Comparison of ENCODE assay signal across 8 cellular contexts in the genomic region with DNA sequence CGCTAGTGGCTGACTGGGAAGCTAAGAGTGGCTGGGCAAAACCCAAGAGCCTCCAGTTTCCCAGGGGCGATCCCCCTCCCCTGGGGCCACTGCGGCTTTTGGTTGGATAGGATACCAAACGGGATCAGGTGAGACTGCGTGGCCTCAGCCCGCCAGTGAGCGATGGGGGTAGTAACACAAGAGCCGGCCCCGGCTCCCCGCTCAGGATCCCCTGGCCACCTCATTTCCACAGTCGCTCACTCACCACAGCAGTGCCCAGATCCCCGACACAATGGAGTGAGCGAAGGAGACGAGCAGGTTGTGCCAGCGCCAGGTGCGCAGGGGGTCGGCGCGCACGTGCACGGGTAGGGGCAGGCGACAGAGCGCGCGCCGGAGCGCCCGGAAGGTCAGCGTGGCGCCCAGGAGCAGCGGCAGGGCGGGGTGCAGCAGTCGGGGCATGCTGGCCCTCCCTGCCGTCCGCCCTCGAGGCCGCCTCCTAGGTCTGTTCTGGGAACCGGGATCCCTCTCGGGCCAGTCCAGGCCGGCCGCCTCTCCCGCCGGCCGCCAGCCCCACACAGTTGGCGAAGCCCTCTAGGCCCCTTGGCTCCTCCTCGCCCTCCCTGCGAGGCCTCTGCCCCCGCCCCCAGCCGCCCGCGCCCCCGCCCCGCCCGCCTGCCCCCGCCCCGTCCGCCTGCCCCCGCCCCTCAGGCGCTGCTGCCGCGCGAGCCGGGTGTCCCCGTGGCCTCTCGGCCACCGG. TPM values are rescaled to one million over a fixed set of nuclear protein-coding genes. Genes with fewer than 3 reads are reported as not detected.
DNase-seq lines count a peak whose midpoint lies in the region; ATAC-seq and TF ChIP-seq lines count a peak whose summit lies in the region.

A gene with protein sequence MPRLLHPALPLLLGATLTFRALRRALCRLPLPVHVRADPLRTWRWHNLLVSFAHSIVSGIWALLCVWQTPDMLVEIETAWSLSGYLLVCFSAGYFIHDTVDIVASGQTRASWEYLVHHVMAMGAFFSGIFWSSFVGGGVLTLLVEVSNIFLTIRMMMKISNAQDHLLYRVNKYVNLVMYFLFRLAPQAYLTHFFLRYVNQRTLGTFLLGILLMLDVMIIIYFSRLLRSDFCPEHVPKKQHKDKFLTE (minus strand): TSS at position 574 of the 736 bp plus-strand sequence. CDS start 136 bp downstream, at position 438.

- no peak within 1 kb of the TSS for H3K27ac ChIP-seq in rectal smooth muscle tissue (ENCODE audit: low read depth, low read length)

- intact Hi-C loops in left cardiac atrium (cut with DNase I) = loop anchor here in 1 of 2 donors (2.0 to 5.0 kb wide), 2 partner anchors 23 to 221 kb away; no protein-coding TSS in a partner anchor

- peak within 1 kb of the TSS; percentile 79 for H3K4me3 ChIP-seq in rectal smooth muscle tissue (ENCODE audit: low read length)

- in situ Hi-C loops in GM13976 (cut with MboI; ENCODE audit: low sequenced_read_pairs, unreplicated experiment) = loop anchor here (25.0 kb wide), 1 partner anchor 386 kb away; no protein-coding TSS in a partner anchor

- H3K36me3 ChIP-seq in rectal smooth muscle tissue (ENCODE audit: control insufficient read depth, insufficient read depth, low read length) = peaks cover 18% of the 10 kb centered on the region

- peak within 1 kb of the TSS; percentile 100 for H3K27ac Mint-ChIP-seq in activated naive CD8-positive, alpha-beta T cell treated with anti-CD3 and anti-CD28 coated beads, Interleukin-2, amount 50 U/mL, for 24 hours

- H3K4me3 Mint-ChIP-seq in activated naive CD8-positive, alpha-beta T cell treated with anti-CD3 and anti-CD28 coated beads, Interleukin-2, amount 50 U/mL, for 24 hours = peak within 1 kb of the TSS; percentile 99

- no peaks in the 10 kb centered on the region for H3K9me3 Mint-ChIP-seq in activated naive CD8-positive, alpha-beta T cell treated with anti-CD3 and anti-CD28 coated beads, Interleukin-2, amount 50 U/mL, for 24 hours

- DNase-seq in A172 (ENCODE audit: low spot score) (peak; percentile 83), GM13976 (ENCODE audit: low spot score) (peak; percentile 86), LoVo (ENCODE audit: low spot score) (peak; percentile 79), left cardiac atrium (peak; percentile 79)
- peak; percentile 76 for DNase-seq in activated naive CD8-positive, alpha-beta T cell treated with anti-CD3 and anti-CD28 coated beads, Interleukin-2, amount 50 U/mL, for 24 hours

- peaks cover 61% of the 10 kb centered on the region for H3K4me1 Mint-ChIP-seq in activated naive CD8-positive, alpha-beta T cell treated with anti-CD3 and anti-CD28 coated beads, Interleukin-2, amount 50 U/mL, for 24 hours

- ATAC-seq in activated naive CD8-positive, alpha-beta T cell treated with anti-CD3 and anti-CD28 coated beads, Interleukin-2, amount 50 U/mL, for 24 hours = peak; percentile 21
- ATAC-seq in left cardiac atrium (peak; percentile 48 to 59), GM19452 (IDR thresholded peaks at IDR 0.05; ENCODE audit: unreplicated experiment) (no peak)

- H3K36me3 Mint-ChIP-seq in activated naive CD8-positive, alpha-beta T cell treated with anti-CD3 and anti-CD28 coated beads, Interleukin-2, amount 50 U/mL, for 24 hours (ENCODE audit: low read depth) = peaks cover 45% of the 10 kb centered on the region

- TF ChIP-seq POLR2A in Raji (IDR thresholded peaks at IDR 0.05; ENCODE audit: insufficient read depth, low read depth, low read length) = peak; percentile 80

- peak within 1 kb of the TSS; percentile 13 for H3K9ac ChIP-seq in rectal smooth muscle tissue (ENCODE audit: low read length)

- peaks cover 15% of the 10 kb centered on the region for H3K4me1 ChIP-seq in rectal smooth muscle tissue (ENCODE audit: control insufficient read depth, insufficient read depth, low read length)

- no peak for TF ChIP-seq CTCF in GM13976 (IDR thresholded peaks at IDR 0.05; ENCODE audit: borderline replicate concordance, control extremely low read depth, extremely low read depth, insufficient read depth, missing control alignments)

- no peaks in the 10 kb centered on the region for H3K27me3 Mint-ChIP-seq in activated naive CD8-positive, alpha-beta T cell treated with anti-CD3 and anti-CD28 coated beads, Interleukin-2, amount 50 U/mL, for 24 hours

- H3K27me3 ChIP-seq in rectal smooth muscle tissue (ENCODE audit: control insufficient read depth, insufficient read depth, low read length) = no peaks in the 10 kb centered on the region

RNA-seq across cellular contexts. Expression of the gene that starts here (rescaled TPM):
- total RNA-seq in A172 (2014; rRNA removed; shearing (Covaris generic)) = 3.3 and 3.9 TPM in 2 replicates
- total RNA-seq in left cardiac atrium = 1 to 10 TPM; 3.5 to 3.7 TPM
